ENCODE assay signal across 8 cellular contexts in the genomic region with DNA sequence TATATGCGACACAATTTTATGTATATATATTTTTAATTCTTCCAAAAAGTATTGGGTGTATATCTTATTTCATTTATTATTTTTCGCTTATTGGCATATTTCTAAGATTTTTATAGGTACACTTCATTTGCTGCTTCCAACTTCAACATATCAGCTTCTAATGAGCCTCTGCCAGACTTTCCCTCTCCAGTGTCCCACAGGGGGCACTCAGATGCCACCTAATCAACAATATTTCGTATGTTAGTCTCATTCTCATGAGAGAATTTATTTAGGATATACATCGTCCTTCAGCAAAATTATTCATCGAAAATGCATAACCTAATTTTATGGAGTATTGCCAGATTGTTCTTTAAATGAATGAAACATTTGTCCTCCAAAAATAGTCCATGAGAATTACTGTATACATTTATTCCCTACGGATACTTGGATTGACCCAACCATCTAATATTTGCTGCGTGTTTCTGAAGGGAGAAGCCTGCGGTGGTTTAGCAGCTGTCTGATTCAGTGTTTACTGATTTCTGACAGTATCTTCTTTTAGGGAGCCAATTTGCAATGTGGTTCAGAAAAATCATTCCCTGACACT.
DNase-seq lines count a peak whose midpoint lies in the region; ATAC-seq, FAIRE-seq and TF ChIP-seq lines count a peak whose summit lies in the region.

No MANE protein-coding gene starts in this region.

- ATAC-seq in HG02610 (IDR thresholded peaks at IDR 0.05; ENCODE audit: unreplicated experiment) (no peak), HG03565 (IDR thresholded peaks at IDR 0.05; ENCODE audit: unreplicated experiment) (no peak)

- peaks cover 13% of the 10 kb centered on the region for H3K4me1 Mint-ChIP-seq in Calu3 (ENCODE audit: low read depth, unreplicated experiment)

- H3K4me3 Mint-ChIP-seq in Calu3 (ENCODE audit: low read depth, unreplicated experiment): no peak overlapping the region

- peaks cover 13% of the 10 kb centered on the region for H3K36me3 Mint-ChIP-seq in Calu3 (ENCODE audit: insufficient read depth, unreplicated experiment)

- intact Hi-C loops in Calu3 (cut with micrococcal nuclease; ENCODE audit: unreplicated experiment): loop anchor here (1.0 to 5.0 kb wide), 3 partner anchors 35 to 128 kb away; partner anchors contain the start of gene ANXA2R

- H3K9me3 Mint-ChIP-seq in Calu3 (ENCODE audit: low read depth, unreplicated experiment): no peaks in the 10 kb centered on the region

- H3K27ac Mint-ChIP-seq in Calu3 (ENCODE audit: unreplicated experiment): no peak overlapping the region

- peak; percentile 45 for TF ChIP-seq CTCF in Calu3 (IDR thresholded peaks at IDR 0.05; ENCODE audit: unreplicated experiment)

- BruUV-seq in Calu3 (replicated peaks; lab: Mats Ljungman, UMichigan): no TSS peak

- CTCF ChIA-PET in Calu3 (lab: Charles Lee): interaction anchor here (0.6 to 1.9 kb wide), 15 partner anchors 28 to 208 kb away, joined by 3 to 10 read pairs (median 3); partner anchors contain the start of gene ZNF131

- H3K27me3 Mint-ChIP-seq in Calu3 (ENCODE audit: unreplicated experiment): no peaks in the 10 kb centered on the region

- no peak for FAIRE-seq in HTR-8/SVneo (lab: Jason Lieb, UNC)

- DNase-seq in Calu3: peak; percentile 71
- DNase-seq in HTR-8/SVneo (ENCODE audit: insufficient read length, low spot score): peak; percentile 80
- peak; percentile 82 to 86 for DNase-seq in SHP77 (lab: John Stamatoyannopoulos, UW)
- peak; percentile 11 for DNase-seq in brain pericyte (ENCODE audit: low read depth, low spot score)
- DNase-seq in pons (ENCODE audit: low spot score): peak; percentile 37
- no peak for DNase-seq in NCI-H1048 (lab: John Stamatoyannopoulos, UW)
